In the genomic region with DNA sequence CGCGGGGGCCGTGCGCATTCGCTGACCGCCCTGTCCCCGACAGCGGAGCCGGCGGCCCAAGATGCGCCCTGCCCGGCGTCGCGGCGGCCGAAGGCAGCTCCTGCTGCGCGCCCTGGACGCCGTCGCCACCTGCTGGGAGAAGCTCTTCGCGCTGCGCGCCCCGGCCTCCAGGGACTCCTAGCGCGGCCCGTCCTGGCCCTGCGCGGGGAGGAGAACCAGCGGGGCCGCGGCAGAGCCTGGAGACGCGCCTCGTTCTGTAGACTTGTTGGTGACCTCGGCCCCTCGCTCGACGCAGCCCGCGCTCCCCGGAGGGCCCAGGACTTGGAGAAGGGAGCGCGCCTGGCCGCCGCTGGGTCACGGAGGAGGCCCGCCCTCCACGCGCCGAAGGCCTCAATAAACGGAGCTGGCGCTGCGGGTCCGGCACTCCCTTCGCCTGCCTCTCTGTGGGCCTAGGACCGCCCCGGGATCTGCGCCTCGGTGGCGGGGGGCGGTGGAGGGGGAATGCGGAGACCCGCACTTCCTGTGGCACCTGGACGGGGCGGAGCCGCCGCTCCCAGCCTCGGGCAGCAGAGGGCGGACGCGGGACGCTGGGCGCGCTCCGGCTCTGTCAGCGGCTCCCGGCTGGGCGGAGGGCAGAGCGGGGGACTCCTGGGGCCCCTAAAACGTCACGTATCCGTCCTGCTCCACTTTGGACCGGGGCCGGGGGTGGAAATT, we compare ENCODE assay signal across 1 cellular context.
TF ChIP-seq lines count a peak whose summit lies in the region.

No MANE protein-coding gene starts in this region.

TF ChIP-seq in HEK293, 187 proteins besides CTCF, POLR2A, EP300 and RAD21 (continued from another document):
- TF ChIP-seq, protein P1, sequence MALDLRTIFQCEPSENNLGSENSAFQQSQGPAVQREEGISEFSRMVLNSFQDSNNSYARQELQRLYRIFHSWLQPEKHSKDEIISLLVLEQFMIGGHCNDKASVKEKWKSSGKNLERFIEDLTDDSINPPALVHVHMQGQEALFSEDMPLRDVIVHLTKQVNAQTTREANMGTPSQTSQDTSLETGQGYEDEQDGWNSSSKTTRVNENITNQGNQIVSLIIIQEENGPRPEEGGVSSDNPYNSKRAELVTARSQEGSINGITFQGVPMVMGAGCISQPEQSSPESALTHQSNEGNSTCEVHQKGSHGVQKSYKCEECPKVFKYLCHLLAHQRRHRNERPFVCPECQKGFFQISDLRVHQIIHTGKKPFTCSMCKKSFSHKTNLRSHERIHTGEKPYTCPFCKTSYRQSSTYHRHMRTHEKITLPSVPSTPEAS (tag by site-specific recombination; IDR thresholded peaks at IDR 0.05) = no peak
- TF ChIP-seq ZNF248 (tag by site-specific recombination; IDR thresholded peaks at IDR 0.05) (no peak), HOXA7 (CRISPR knock-in tag; IDR thresholded peaks at IDR 0.05; ENCODE audit: borderline replicate concordance) (no peak), HOXD13 (CRISPR knock-in tag; IDR thresholded peaks at IDR 0.05; ENCODE audit: borderline replicate concordance) (no peak)
- TF ChIP-seq, protein P2, sequence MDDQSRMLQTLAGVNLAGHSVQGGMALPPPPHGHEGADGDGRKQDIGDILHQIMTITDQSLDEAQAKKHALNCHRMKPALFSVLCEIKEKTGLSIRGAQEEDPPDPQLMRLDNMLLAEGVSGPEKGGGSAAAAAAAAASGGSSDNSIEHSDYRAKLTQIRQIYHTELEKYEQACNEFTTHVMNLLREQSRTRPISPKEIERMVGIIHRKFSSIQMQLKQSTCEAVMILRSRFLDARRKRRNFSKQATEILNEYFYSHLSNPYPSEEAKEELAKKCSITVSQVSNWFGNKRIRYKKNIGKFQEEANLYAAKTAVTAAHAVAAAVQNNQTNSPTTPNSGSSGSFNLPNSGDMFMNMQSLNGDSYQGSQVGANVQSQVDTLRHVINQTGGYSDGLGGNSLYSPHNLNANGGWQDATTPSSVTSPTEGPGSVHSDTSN (CRISPR knock-in tag; IDR thresholded peaks at IDR 0.05) = no peak
